Comparison of ENCODE assay signal across 8 cellular contexts in the genomic region with DNA sequence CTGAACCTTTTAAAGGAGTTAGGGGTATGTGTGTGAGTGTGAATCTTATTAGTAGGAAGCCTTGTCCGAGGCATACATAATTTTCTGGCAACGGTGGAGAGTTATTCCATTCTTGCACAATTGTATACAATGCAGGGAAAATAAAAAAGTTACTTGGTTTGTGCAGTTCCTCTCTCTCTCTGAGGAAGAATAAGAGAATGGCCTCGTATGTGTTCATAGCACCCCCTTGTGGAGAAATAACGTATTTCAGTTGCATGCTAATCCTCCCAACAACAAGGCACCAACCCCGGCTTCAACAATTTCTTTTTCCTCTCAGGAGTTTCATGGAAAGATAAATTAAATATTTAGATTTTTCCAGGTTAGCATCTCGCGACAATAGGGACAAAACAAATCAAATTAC. TPM values are rescaled to one million over a fixed set of nuclear protein-coding genes. Genes with fewer than 3 reads are reported as not detected.
DNase-seq lines count a peak whose midpoint lies in the region; ATAC-seq and TF ChIP-seq lines count a peak whose summit lies in the region.

No MANE protein-coding gene starts in this region.

- H3K36me3 ChIP-seq in GM06990 (ENCODE audit: control insufficient read depth, insufficient read depth, low read length) (no peaks in the 10 kb centered on the region), mucosa of descending colon (ENCODE audit: low read depth) (no peaks in the 10 kb centered on the region)

- H3K4me3 ChIP-seq in GM06990 (replicated peaks; ENCODE audit: low read depth, low read length), result no peak overlapping the region
- H3K4me3 ChIP-seq in dorsolateral prefrontal cortex, result no peak overlapping the region
- no peak overlapping the region for H3K4me3 ChIP-seq in mucosa of descending colon

- no peaks in the 10 kb centered on the region for H3K9me3 ChIP-seq in mucosa of descending colon

- TF ChIP-seq CTCF in GM06990 (IDR thresholded peaks at IDR 0.05; ENCODE audit: insufficient read depth, low read length, poor library complexity, severe bottlenecking), result peak; percentile 68
- peak; percentile 35 to 89 (median 80) for TF ChIP-seq CTCF in dorsolateral prefrontal cortex (IDR thresholded peaks at IDR 0.05 in 54 of 56, conservative IDR thresholded peaks at IDR 0.05 in 2 of 56; ENCODE audit: low read depth in 1 of 56, partially characterized antibody in 56 of 56)
- peak; percentile 26 for TF ChIP-seq CTCF in mucosa of descending colon (IDR thresholded peaks at IDR 0.05)

- intact Hi-C loops in dorsolateral prefrontal cortex (cut with DNase I), result loop anchor here in 1 of 2 donors (5.0 to 10.0 kb wide), 2 partner anchors 553 to 620 kb away; no protein-coding TSS in a partner anchor
- intact Hi-C loops in mucosa of descending colon (cut with DNase I, micrococcal nuclease), result no loop called here

- no peaks in the 10 kb centered on the region for H3K27me3 ChIP-seq in GM06990 (replicated peaks; ENCODE audit: control insufficient read depth, insufficient read depth, low read length)
- H3K27me3 ChIP-seq in dorsolateral prefrontal cortex, result peaks cover 0 to 90% (median 46%) of the 10 kb centered on the region in 45 donors

- ATAC-seq in HG02678 (IDR thresholded peaks at IDR 0.05; ENCODE audit: unreplicated experiment) (peak; percentile 62), mucosa of descending colon (peak; percentile 58), HG02642 (IDR thresholded peaks at IDR 0.05; ENCODE audit: poor library complexity, unreplicated experiment) (no peak)

- peak; percentile 31 for DNase-seq in AG08396 (ENCODE audit: low spot score)
- no peak for DNase-seq in GM06990 (ENCODE audit: extremely low read depth, insufficient read length)
- peak; percentile 73 for DNase-seq in NCI-H82 (lab: John Stamatoyannopoulos, UW)
- peak in 2 of 10 donors; percentile 10 to 20 for DNase-seq in dorsolateral prefrontal cortex
- DNase-seq in mucosa of descending colon, result peak in 1 of 3 donors; percentile 37
- no peak for DNase-seq in stimulated activated naive CD4-positive, alpha-beta T cell treated with Interleukin-2 at 50 U/mL for 16 hours (lab: John Stamatoyannopoulos, UW)

- H3K27ac ChIP-seq in dorsolateral prefrontal cortex, result no peak overlapping the region

- no peaks in the 10 kb centered on the region for H3K4me1 ChIP-seq in mucosa of descending colon (ENCODE audit: low read depth)

RNA-seq across cellular contexts. Expression of gene FGF13, which starts 33.7 kb away (rescaled TPM):
- total RNA-seq in dorsolateral prefrontal cortex (10 to 100 TPM; 14.7 to 71.8 (median 48.9) TPM), mucosa of descending colon (10 to 100 TPM in 1 of 3 donors, 1 to 10 TPM in 2; 2.3 to 12.8 (median 2.7) TPM)

Comparison
In these comparisons a context has a peak if more than half of its experiments do, and no peak if none do; other contexts are left out.
1. DNase-seq: peak in AG08396 (single experiment) and NCI-H82 (single experiment); none in GM06990 (single experiment) and stimulated activated naive CD4-positive, alpha-beta T cell treated with Interleukin-2 at 50 U/mL for 16 hours (single experiment).
2. CTCF ChIP-seq: peak in every context shown above with its lines; median percentile 80 in dorsolateral prefrontal cortex; 68 in GM06990; 26 in mucosa of descending colon.